ENCODE assay signal across 10 cellular contexts in the genomic region with DNA sequence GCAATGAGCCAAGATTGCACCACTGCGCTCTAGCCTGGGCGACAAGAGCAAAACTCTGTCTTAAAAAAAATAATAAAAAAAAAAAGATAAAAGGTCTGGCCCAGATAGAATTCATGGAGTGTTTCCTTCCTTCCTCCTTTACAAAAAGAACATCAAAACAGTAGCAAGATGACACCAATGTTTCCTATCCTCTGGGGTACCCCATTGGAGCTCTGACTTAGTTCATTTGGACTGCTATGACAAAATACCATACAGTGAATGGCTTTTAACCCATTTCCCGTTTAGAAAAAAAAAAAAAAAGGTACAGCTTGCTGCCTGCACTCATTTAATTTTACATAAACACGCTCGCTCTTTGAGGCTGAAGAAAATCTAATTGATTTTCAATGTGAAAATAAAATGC.
"Had no signal": no experiment of that assay in that cellular context is flagged by ENCODE, and none has a peak within 500 bp of the region (broad histone marks: within the 10 kb centered on the region; RNA-seq: fewer than 3 reads in every experiment).

No MANE protein-coding gene starts in this region.

- H3K9me3 ChIP-seq: HAP-1 had no signal

- H3K4me2 ChIP-seq: GM23338 had no signal

- H3K9ac ChIP-seq: GM23248 had no signal

- H3K4me1 ChIP-seq: HAP-1 had no signal

- DNase-seq: GM23248, GOT3, H7, H9, HCEC 1CT, HFFc6 had no signal

- FAIRE-seq: H1, H54 had no signal

- H2AFZ ChIP-seq: GM23248, GM23338 had no signal

- H3K36me3 ChIP-seq: HAP-1 had no signal

- H3K27ac ChIP-seq: GM23248 had no signal

- H3K4me3 ChIP-seq: GM23248, GM23338, HAP-1 had no signal
